11 cellular contexts compared by ENCODE assay signal in genomic region chr11:3946445-3947017, GRCh38.
DNase-seq lines count a peak whose midpoint lies in the region; ATAC-seq and TF ChIP-seq lines count a peak whose summit lies in the region.
"Had no signal": no experiment of that assay in that cellular context is flagged by ENCODE, and none has a peak within 500 bp of the region (broad histone marks: within the 10 kb centered on the region; RNA-seq: fewer than 3 reads in every experiment).

No MANE protein-coding gene starts in this region.

- H3K27me3 Mint-ChIP-seq in T-cell: no peaks in the 10 kb centered on the region

- H3K27me3 ChIP-seq in cardiac muscle cell: no peaks in the 10 kb centered on the region
- no peaks in the 10 kb centered on the region for H3K27me3 ChIP-seq in spleen (replicated peaks in 1 of 7)
- no peaks in the 10 kb centered on the region for H3K27me3 ChIP-seq in WERI-Rb-1 (ENCODE audit: insufficient read depth, low read depth, severe bottlenecking)
- H3K27me3 ChIP-seq: foreskin keratinocyte had no signal

- POLR2A ChIA-PET in T-cell (lab: Charles Lee): interaction anchor here in 1 of 2 donors (0.7 kb wide), 1 partner anchor 13 kb away, joined by 3 read pairs; no protein-coding TSS in a partner anchor

- peak overlapping the region; percentile 71 to 74 (median 73) for H3K4me3 Mint-ChIP-seq in T-cell

- peak overlapping the region; percentile 98 for H3K27ac Mint-ChIP-seq in T-cell

- H3K4me1 Mint-ChIP-seq in T-cell: peaks cover 95 to 97% (median 96%) of the 10 kb centered on the region in 3 donors

- H3K36me3 Mint-ChIP-seq in T-cell: peaks cover 41% of the 10 kb centered on the region

- H3K4me3 ChIP-seq in cardiac muscle cell: no peak overlapping the region
- H3K4me3 ChIP-seq in spleen: peak overlapping the region in 1 of 8 donors; percentile 56
- no peak overlapping the region for H3K4me3 ChIP-seq in WERI-Rb-1 (ENCODE audit: low read depth, low read length)

- TF ChIP-seq POLR2A in spleen (IDR thresholded peaks at IDR 0.05): no peak

- H3K9me3 ChIP-seq in cardiac muscle cell (ENCODE audit: low read depth) (no peaks in the 10 kb centered on the region), spleen (no peaks in the 10 kb centered on the region), WERI-Rb-1 (ENCODE audit: severe bottlenecking) (no peaks in the 10 kb centered on the region)

- H3K4me1 ChIP-seq in cardiac muscle cell (ENCODE audit: low read depth): peaks cover 51% of the 10 kb centered on the region
- H3K4me1 ChIP-seq in spleen: peaks cover 74 to 100% (median 97%) of the 10 kb centered on the region in 6 donors
- H3K4me1 ChIP-seq: foreskin keratinocyte had no signal

- H3K36me3 ChIP-seq in cardiac muscle cell (no peaks in the 10 kb centered on the region), spleen (no peaks in the 10 kb centered on the region), WERI-Rb-1 (no peaks in the 10 kb centered on the region)

- no peak for DNase-seq in T-cell
- DNase-seq in cardiac muscle cell (ENCODE audit: low read depth in 1 of 2, low spot score in 1 of 2): peak in 1 of 2 donors; percentile 9
- DNase-seq in spleen: no peak
- no peak for DNase-seq in WERI-Rb-1
- no peak for DNase-seq in substantia nigra (lab: John Stamatoyannopoulos, UW)
- no peak for DNase-seq in NCI-H187 (lab: John Stamatoyannopoulos, UW)
- no peak for DNase-seq in NCI-H146 treated with DMSO at 0.1 percent for 48 hours (lab: John Stamatoyannopoulos, UW; ENCODE audit: unreplicated experiment)
- DNase-seq: activated gamma-delta T cell, foreskin keratinocyte, NCI-H1694 had no signal

- intact Hi-C loops in spleen (cut with DNase I; ENCODE audit: low total_unique reads): loop anchor here (5.0 to 10.0 kb wide), 2 partner anchors 89 to 118 kb away; partner anchors contain the start of gene STIM1

- TF ChIP-seq CTCF in cardiac muscle cell (IDR thresholded peaks at IDR 0.05; ENCODE audit: low read depth, low read length) (no peak), spleen (IDR thresholded peaks at IDR 0.05 in 8 of 11, conservative IDR thresholded peaks at IDR 0.05 in 3 of 11) (no peak), WERI-Rb-1 (IDR thresholded peaks at IDR 0.05; ENCODE audit: low read depth, low read length) (no peak)

- H3K27ac ChIP-seq in cardiac muscle cell (peak overlapping the region; percentile 69), spleen (peak overlapping the region; percentile 55 to 94 (median 88)), WERI-Rb-1 (no peak overlapping the region), substantia nigra (ENCODE audit: low read depth, low read length, poor library complexity, severe bottlenecking) (no peak overlapping the region)
- H3K27ac ChIP-seq: foreskin keratinocyte had no signal

- no peaks in the 10 kb centered on the region for H3K9me3 Mint-ChIP-seq in T-cell

- 32 to 38% (median 37%) methylated on average over 2 of the region's 2 CpGs for WGBS in spleen, 5 donors

- CTCF ChIA-PET in T-cell (lab: Charles Lee): interaction anchor here in 1 of 2 donors (0.7 to 2.0 kb wide), 2 partner anchors 105 to 126 kb away, joined by 3 to 8 read pairs; partner anchors contain the start of gene RHOG

- peak; percentile 10 for ATAC-seq in GM21447 (IDR thresholded peaks at IDR 0.05; ENCODE audit: unreplicated experiment)
- ATAC-seq in T-cell (replicated peaks in 1 of 4): peak in 2 of 4 experiments; percentile 3 to 19
- ATAC-seq: foreskin keratinocyte had no signal

Comparison
In these comparisons a context has a peak if more than half of its experiments do, and no peak if none do; other contexts are left out.
1. H3K27ac ChIP-seq: peak in cardiac muscle cell (single experiment) and spleen (8 of 8); none in WERI-Rb-1 (single experiment) and substantia nigra (single experiment).